39 cellular contexts compared by ENCODE assay signal in genomic region chr15:73488698-73489097, GRCh38. TPM values are rescaled to one million over a fixed set of nuclear protein-coding genes. Genes with fewer than 3 reads are reported as not detected.
"Had no signal": no experiment of that assay in that cellular context is flagged by ENCODE, and none has a peak within 500 bp of the region (broad histone marks: within the 10 kb centered on the region; RNA-seq: fewer than 3 reads in every experiment).

No MANE protein-coding gene starts in this region.

- H3K4me3 ChIP-seq: MG63 had no signal

- H3K9me3 ChIP-seq: MG63 had no signal

- H3K36me3 ChIP-seq: MG63 had no signal

- DNase-seq: MG63, MM.1S, MV-4-11, NCI-H1048, NCI-H1092, NCI-H1092 treated with DMSO at 0.1 percent for 48 hours, NCI-H1105, NCI-H1105 treated with DMSO at 0.1 percent for 48 hours, NCI-H1417, NCI-H1417 treated with DMSO at 0.1 percent for 48 hours, NCI-H1436, NCI-H1436 treated with DMSO at 0.1 percent for 48 hours, NCI-H146, NCI-H1694, NCI-H1694 treated with DMSO at 0.1 percent for 48 hours, NCI-H187, NCI-H187 treated with DMSO at 0.1 percent for 48 hours, NCI-H1930, NCI-H2029, NCI-H2029 treated with DMSO at 0.1 percent for 48 hours, NCI-H2081, NCI-H2081 treated with DMSO at 0.1 percent for 48 hours, NCI-H2107, NCI-H2171, NCI-H2171 treated with DMSO at 0.1 percent for 48 hours, NCI-H2227 treated with DMSO at 0.1 percent for 48 hours, NCI-H226, NCI-H345, NCI-H446, NCI-H446 treated with DMSO at 0.1 percent for 48 hours, NCI-H510A, NCI-H510A treated with DMSO at 0.1 percent for 48 hours, NCI-H524, NCI-H524 treated with DMSO at 0.1 percent for 48 hours, NCI-H526, NCI-H526 treated with DMSO at 0.1 percent for 48 hours had no signal

RNA-seq across cellular contexts. Expression of gene REC114, which starts 45.7 kb away (rescaled TPM):
- total RNA-seq: M059J, MCF 10A, NCI-H460 had no signal
